Comparison of ENCODE assay signal across 8 cellular contexts in genomic region chr20:25195962-25196700, GRCh38. TPM values are rescaled to one million over a fixed set of nuclear protein-coding genes. Genes with fewer than 3 reads are reported as not detected.
DNase-seq lines count a peak whose midpoint lies in the region; ATAC-seq and TF ChIP-seq lines count a peak whose summit lies in the region.

No MANE protein-coding gene starts in this region.

- no peak for TF ChIP-seq CTCF in VCaP (conservative IDR thresholded peaks at IDR 0.05)

- DNase-seq in COLO668 (lab: John Stamatoyannopoulos, UW; ENCODE audit: unreplicated experiment) (peak; percentile 82), HT1080 (ENCODE audit: low read depth) (peak; percentile 34), epithelial cell of prostate (ENCODE audit: low read depth, low spot score) (no peak), DMS114 treated with DMSO at 0.1 percent for 48 hours (lab: John Stamatoyannopoulos, UW; ENCODE audit: unreplicated experiment) (no peak), midbrain (lab: John Stamatoyannopoulos, UW) (no peak)
- DNase-seq in naive thymus-derived CD8-positive, alpha-beta T cell: peak in 3 of 10 donors; percentile 14 to 30 (median 26)

- peak; percentile 24 for ATAC-seq in GM19455 (IDR thresholded peaks at IDR 0.05; ENCODE audit: unreplicated experiment)
- ATAC-seq in naive thymus-derived CD8-positive, alpha-beta T cell: peak; percentile 24 to 29

- H3K27ac ChIP-seq in VCaP: peak overlapping the region; percentile 94
- peak overlapping the region; percentile 63 for H3K27ac ChIP-seq in epithelial cell of prostate

- peaks cover 35 to 64% (median 56%) of the 10 kb centered on the region in 4 donors for H3K4me1 Mint-ChIP-seq in naive thymus-derived CD8-positive, alpha-beta T cell

- POLR2A ChIA-PET in naive thymus-derived CD8-positive, alpha-beta T cell (lab: Charles Lee): interaction anchor here (0.9 to 3.4 kb wide), 13 partner anchors 8 to 202 kb away, joined by 3 to 36 read pairs (median 4); partner anchors contain the start of genes ACSS1, APMAP and PYGB

- H3K9me3 Mint-ChIP-seq in naive thymus-derived CD8-positive, alpha-beta T cell: no peaks in the 10 kb centered on the region

- H3K27me3 Mint-ChIP-seq in naive thymus-derived CD8-positive, alpha-beta T cell: no peaks in the 10 kb centered on the region

- peak overlapping the region; percentile 86 to 95 (median 92) for H3K4me3 Mint-ChIP-seq in naive thymus-derived CD8-positive, alpha-beta T cell

- H3K27ac Mint-ChIP-seq in naive thymus-derived CD8-positive, alpha-beta T cell: peak overlapping the region; percentile 78 to 97 (median 92)

- no peaks in the 10 kb centered on the region for H3K36me3 Mint-ChIP-seq in naive thymus-derived CD8-positive, alpha-beta T cell

RNA-seq across cellular contexts. Expression of gene ENTPD6, which starts 0.6 kb away (rescaled TPM):
- total RNA-seq in HT1080 (2014; rRNA removed; shearing (Covaris generic)): 96.1 and 107 TPM in 2 replicates
- 87.1 and 94.7 TPM in 2 replicates for polyA plus RNA-seq in HT1080 (2015; cell fraction: cytosol; rRNA removed)
- polyA plus RNA-seq in HT1080 (2015; cell fraction: nucleus; rRNA removed): 167 and 180 TPM in 2 replicates
- total RNA-seq in naive thymus-derived CD8-positive, alpha-beta T cell: 100 to 1,000 TPM; 109 to 110 TPM
- 10 to 100 TPM; 39.9 to 50.5 (median 44.7) TPM for polyA plus RNA-seq in naive thymus-derived CD8-positive, alpha-beta T cell

RNA-seq across cellular contexts. Expression of gene PYGB, which starts 51.8 kb away (rescaled TPM):
- 113 and 121 TPM in 2 replicates for total RNA-seq in HT1080 (2014; rRNA removed; shearing (Covaris generic))
- 141 and 151 TPM in 2 replicates for polyA plus RNA-seq in HT1080 (2015; cell fraction: cytosol; rRNA removed)
- 397 and 434 TPM in 2 replicates for polyA plus RNA-seq in HT1080 (2015; cell fraction: nucleus; rRNA removed)
- total RNA-seq in naive thymus-derived CD8-positive, alpha-beta T cell: 10 to 100 TPM; 50.2 to 54.4 TPM
- polyA plus RNA-seq in naive thymus-derived CD8-positive, alpha-beta T cell: 100 to 1,000 TPM in 1 of 3 donors, 10 to 100 TPM in 2; 39.9 to 107 (median 71.3) TPM

Comparison
In these comparisons a context has a peak if more than half of its experiments do, and no peak if none do; other contexts are left out.
1. DNase-seq: peak in COLO668 (single experiment) and HT1080 (single experiment); none in epithelial cell of prostate (single experiment), DMS114 treated with DMSO at 0.1 percent for 48 hours (single experiment) and midbrain (single experiment).